In the genomic region with DNA sequence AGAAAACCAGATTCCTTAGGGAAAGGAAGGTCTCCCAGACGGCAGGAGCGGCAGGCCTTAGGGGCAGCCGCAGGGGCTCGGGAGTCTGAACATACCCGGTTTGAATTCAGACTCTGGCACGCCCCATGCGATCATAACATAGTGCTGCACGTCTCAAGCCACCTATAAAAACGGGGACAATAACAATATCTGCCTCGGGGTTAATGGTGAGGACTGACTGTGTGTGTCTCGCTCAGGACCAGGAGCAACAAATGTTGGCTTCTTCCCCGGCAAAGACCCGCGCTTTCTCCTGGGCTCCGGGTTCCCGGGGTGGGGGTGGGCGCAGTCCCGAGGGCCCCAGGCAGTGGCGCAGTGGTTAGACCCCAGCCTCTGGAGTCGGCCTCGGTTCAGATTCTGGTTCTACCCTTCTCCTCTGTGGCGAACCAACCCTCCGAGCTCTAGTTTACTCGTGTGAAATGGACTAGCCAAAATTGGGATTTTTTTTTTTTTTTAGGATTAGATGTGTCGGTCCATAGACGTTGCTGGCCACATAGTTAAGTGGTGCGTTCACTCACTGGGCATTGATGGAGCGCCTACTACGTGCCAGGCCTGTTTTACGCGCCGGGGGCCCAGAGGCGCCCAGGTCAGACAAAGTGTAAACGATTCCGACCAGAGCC, we compare ENCODE assay signal across 8 cellular contexts. TPM values are rescaled to one million over a fixed set of nuclear protein-coding genes. Genes with fewer than 3 reads are reported as not detected.
DNase-seq lines count a peak whose midpoint lies in the region; ATAC-seq and TF ChIP-seq lines count a peak whose summit lies in the region.

No MANE protein-coding gene starts in this region.

- no peak for TF ChIP-seq CTCF in AG04449 (IDR thresholded peaks at IDR 0.05; ENCODE audit: insufficient read depth, low read length, missing control alignments)
- TF ChIP-seq CTCF in Panc1 (IDR thresholded peaks at IDR 0.05): no peak

- H3K4me1 ChIP-seq in Panc1 (ENCODE audit: control insufficient read depth, insufficient read depth, low read length): peaks cover 30% of the 10 kb centered on the region
- peaks cover 7 to 14% of the 10 kb centered on the region in 2 donors for H3K4me1 ChIP-seq in muscle layer of duodenum (ENCODE audit: control insufficient read depth in 1 of 2, insufficient read depth in 2 of 2, low read length in 2 of 2)
- H3K4me1 ChIP-seq in effector memory CD4-positive, alpha-beta T cell (ENCODE audit: control insufficient read depth, insufficient read depth, low read length, poor library complexity, severe bottlenecking): peaks cover 10% of the 10 kb centered on the region

- CTCF ChIA-PET in AG04449 (lab: Yijun Ruan, JAX) (no interaction called here), Panc1 (lab: Charles Lee) (interaction anchor here (0.6 to 0.7 kb wide), 2 partner anchors 21 to 137 kb away, joined by 3 to 4 read pairs; no protein-coding TSS in a partner anchor)

- no peaks in the 10 kb centered on the region for H3K27me3 ChIP-seq in Panc1 (ENCODE audit: control insufficient read depth, insufficient read depth, low read length)
- H3K27me3 ChIP-seq in muscle layer of duodenum (ENCODE audit: low read depth, low read length): no peaks in the 10 kb centered on the region
- peaks cover 3% of the 10 kb centered on the region for H3K27me3 ChIP-seq in effector memory CD4-positive, alpha-beta T cell (replicated peaks; ENCODE audit: control insufficient read depth, insufficient read depth, low read length, poor library complexity, severe bottlenecking)

- peak overlapping the region; percentile 64 for H3K4me3 ChIP-seq in AG04449 (ENCODE audit: low read depth, low read length)
- H3K4me3 ChIP-seq in Panc1 (ENCODE audit: low read depth in 2 of 2, low read length in 2 of 2): peak overlapping the region; percentile 54 to 55
- H3K4me3 ChIP-seq in muscle layer of duodenum (ENCODE audit: low read depth in 1 of 2, low read length in 2 of 2): peak overlapping the region; percentile 45 to 72
- H3K4me3 ChIP-seq in effector memory CD4-positive, alpha-beta T cell (ENCODE audit: insufficient read depth, low read depth, low read length, poor library complexity, severe bottlenecking): no peak overlapping the region

- DNase-seq in AG04449 (ENCODE audit: low read depth, low spot score) (no peak), Panc1 (ENCODE audit: low read depth, low spot score) (no peak), GM19238 (ENCODE audit: insufficient read length, low spot score) (no peak), cerebellum (ENCODE audit: low spot score) (no peak)
- no peak for DNase-seq in effector memory CD4-positive, alpha-beta T cell

- H3K9me3 ChIP-seq in Panc1 (ENCODE audit: control insufficient read depth, insufficient read depth, low read depth, low read length) (no peaks in the 10 kb centered on the region), muscle layer of duodenum (ENCODE audit: control insufficient read depth in 1 of 2, low read length in 2 of 2) (no peaks in the 10 kb centered on the region)
- no peaks in the 10 kb centered on the region for H3K9me3 ChIP-seq in effector memory CD4-positive, alpha-beta T cell (ENCODE audit: control insufficient read depth, low read length)

- in situ Hi-C loops in Panc1 (cut with HindIII; ENCODE audit: low pct_unique_long_range_greater_than_20kb, low sequenced_read_pairs): no loop called here

- ATAC-seq in Panc1: peak; percentile 11
- peak; percentile 26 for ATAC-seq in esophagus mucosa
- no peak for ATAC-seq in GM21576 (IDR thresholded peaks at IDR 0.05; ENCODE audit: unreplicated experiment)

- BruUV-seq in Panc1 (replicated peaks; lab: Mats Ljungman, UMichigan): TSS peak; percentile 91

- H3K27ac ChIP-seq in Panc1 (ENCODE audit: low read length) (peak overlapping the region; percentile 90), muscle layer of duodenum (ENCODE audit: low read length) (no peak overlapping the region)
- no peak overlapping the region for H3K27ac ChIP-seq in effector memory CD4-positive, alpha-beta T cell (ENCODE audit: insufficient read depth, low read length, poor library complexity, severe bottlenecking)

- POLR2A ChIA-PET in AG04449 (lab: Yijun Ruan, JAX): interaction anchor here (1.0 kb wide), 1 partner anchor 271 kb away, joined by 5 read pairs; no protein-coding TSS in a partner anchor
- POLR2A ChIA-PET in Panc1 (lab: Charles Lee): interaction anchor here (0.7 kb wide), 1 partner anchor 19 kb away, joined by 4 read pairs; no protein-coding TSS in a partner anchor

- H3K36me3 ChIP-seq in Panc1 (ENCODE audit: control insufficient read depth, insufficient read depth, low read length) (no peaks in the 10 kb centered on the region; the same call in 1 of the 2 replicates), muscle layer of duodenum (ENCODE audit: control insufficient read depth in 1 of 2, insufficient read depth in 2 of 2, low read length in 2 of 2) (no peaks in the 10 kb centered on the region)
- H3K36me3 ChIP-seq in effector memory CD4-positive, alpha-beta T cell (ENCODE audit: control insufficient read depth, insufficient read depth, low read length): no peaks in the 10 kb centered on the region

- intact Hi-C loops in Panc1 (cut with micrococcal nuclease; ENCODE audit: unreplicated experiment): no loop called here

RNA-seq across cellular contexts. Expression of a gene that starts 1.0 kb away (rescaled TPM):
- total RNA-seq in Panc1 (2021; ENCODE audit: unreplicated experiment) (133 TPM), esophagus mucosa (10.7 TPM), cerebellum (19.7 TPM)
- 102 TPM for polyA plus RNA-seq in Panc1 (2012; ENCODE audit: insufficient read length)
